Comparison of ENCODE assay signal across 20 cellular contexts in genomic region chr5:68922172-68922987, GRCh38.
"Had no signal": no experiment of that assay in that cellular context is flagged by ENCODE, and none has a peak within 500 bp of the region (broad histone marks: within the 10 kb centered on the region; RNA-seq: fewer than 3 reads in every experiment).

No MANE protein-coding gene starts in this region.

- H3K9me3 ChIP-seq: neutrophil, right lobe of liver had no signal

- ATAC-seq: heart right ventricle, left cardiac atrium, left ventricle myocardium superior, right lobe of liver had no signal

- H3K4me1 ChIP-seq: esophagus squamous epithelium had no signal

- H3K27me3 Mint-ChIP-seq: activated naive CD8-positive, alpha-beta T cell; dendritic cell treated with granulocyte-macrophage colony-stimulating factor and Interleukin-4, amounts not matched to agents 40 ng/mL and 50 ng/mL, for 4 days had no signal

- H3K27ac Mint-ChIP-seq: activated naive CD8-positive, alpha-beta T cell; dendritic cell treated with granulocyte-macrophage colony-stimulating factor and Interleukin-4, amounts not matched to agents 40 ng/mL and 50 ng/mL, for 4 days; nephron had no signal

- H3K36me3 Mint-ChIP-seq: activated naive CD8-positive, alpha-beta T cell had no signal

- H3K36me3 ChIP-seq: esophagus squamous epithelium, heart right ventricle, neutrophil, right lobe of liver, tibial nerve had no signal

- H3K9me3 Mint-ChIP-seq: central memory CD8-positive, alpha-beta T cell had no signal

- H3K27me3 ChIP-seq: esophagus squamous epithelium, heart right ventricle, neutrophil, right lobe of liver, tibial nerve had no signal

- H3K4me3 ChIP-seq: esophagus squamous epithelium, heart right ventricle, right lobe of liver, tibial nerve had no signal

- H3K4me1 Mint-ChIP-seq: central memory CD8-positive, alpha-beta T cell; nephron had no signal

- DNase-seq: activated CD4-positive, alpha-beta T cell treated with anti-CD3 and anti-CD28 coated beads for 4 hours; activated CD4-positive, alpha-beta T cell treated with anti-CD3 and anti-CD28 coated beads, Interleukin-2, amount 50 U/mL, for 48 hours; activated CD8-positive, alpha-beta memory T cell treated with anti-CD3 and anti-CD28 coated beads for 24 hours; activated effector memory CD4-positive, alpha-beta T cell treated with Interleukin-2 at 50 U/mL for 16 hours; activated naive CD4-positive, alpha-beta T cell treated with Interleukin-2 at 50 U/mL for 16 hours; anterior cingulate cortex; esophagus squamous epithelium; foreskin melanocyte; heart right ventricle; left cardiac atrium; left ventricle myocardium superior; right lobe of liver; stimulated activated CD4-positive, alpha-beta T cell treated with anti-CD3 and anti-CD28 coated beads, Interleukin-2, amount 100 ng/mL, for 48 hours; stimulated activated naive CD4-positive, alpha-beta T cell treated with Interleukin-2 at 50 U/mL for 16 hours had no signal

- H3K27ac ChIP-seq: esophagus squamous epithelium, heart right ventricle, neutrophil, right lobe of liver, tibial nerve had no signal

- H3K4me3 Mint-ChIP-seq: activated naive CD8-positive, alpha-beta T cell; central memory CD8-positive, alpha-beta T cell; dendritic cell treated with granulocyte-macrophage colony-stimulating factor and Interleukin-4, amounts not matched to agents 40 ng/mL and 50 ng/mL, for 4 days; nephron had no signal
